In the genomic region with DNA sequence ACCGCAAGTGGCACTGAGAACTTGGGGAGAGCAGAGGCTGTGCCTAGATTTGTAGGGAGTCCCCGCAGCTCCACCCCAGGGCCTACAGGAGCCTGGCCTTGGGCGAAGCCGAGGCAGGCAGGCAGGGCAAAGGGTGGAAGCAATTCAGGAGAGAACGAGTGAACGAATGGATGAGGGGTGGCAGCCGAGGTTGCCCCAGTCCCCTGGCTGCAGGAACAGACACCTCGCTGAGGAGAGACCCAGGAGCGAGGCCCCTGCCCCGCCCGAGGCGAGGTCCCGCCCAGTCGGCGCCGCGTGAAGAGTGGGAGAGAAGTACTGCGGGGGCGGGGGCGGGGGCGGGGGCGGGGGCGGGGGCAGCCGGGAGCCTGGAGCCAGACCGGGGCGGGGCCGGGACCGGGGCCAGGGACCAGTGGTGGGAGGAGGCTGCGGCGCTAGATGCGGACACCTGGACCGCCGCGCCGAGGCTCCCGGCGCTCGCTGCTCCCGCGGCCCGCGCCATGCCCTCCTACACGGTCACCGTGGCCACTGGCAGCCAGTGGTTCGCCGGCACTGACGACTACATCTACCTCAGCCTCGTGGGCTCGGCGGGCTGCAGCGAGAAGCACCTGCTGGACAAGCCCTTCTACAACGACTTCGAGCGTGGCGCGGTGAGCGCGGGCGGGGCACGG, we compare ENCODE assay signal across 8 cellular contexts. TPM values are rescaled to one million over a fixed set of nuclear protein-coding genes. Genes with fewer than 3 reads are reported as not detected.
DNase-seq lines count a peak whose midpoint lies in the region; ATAC-seq, FAIRE-seq and TF ChIP-seq lines count a peak whose summit lies in the region.

A gene (plus strand): TSS at position 434 of the 668 bp plus-strand sequence. CDS start 64 bp downstream, at position 498.

- no peak within 1 kb of the TSS for H3K27ac Mint-ChIP-seq in nephron

- H3K36me3 ChIP-seq in esophagus muscularis mucosa: no peaks in the 10 kb centered on the region

- no peaks in the 10 kb centered on the region for H3K36me3 Mint-ChIP-seq in nephron (ENCODE audit: low read depth)

- H3K4me3 Mint-ChIP-seq in nephron: peak within 1 kb of the TSS; percentile 77 to 81 (median 80)

- 2% methylated on average over 13 of the region's 60 CpGs for WGBS in esophagus muscularis mucosa

- H3K9me3 ChIP-seq in esophagus muscularis mucosa: no peaks in the 10 kb centered on the region

- no peaks in the 10 kb centered on the region for H3K9me3 Mint-ChIP-seq in nephron

- H3K4me1 Mint-ChIP-seq in nephron: peaks cover 7% of the 10 kb centered on the region

- DNase-seq in SHP77 (lab: John Stamatoyannopoulos, UW): peak; percentile 31 to 53
- DNase-seq in SHP77 treated with DMSO at 0.1 percent for 48 hours (lab: John Stamatoyannopoulos, UW): no peak
- peak; percentile 36 for DNase-seq in NCI-H1105 (lab: John Stamatoyannopoulos, UW)
- peak; percentile 19 for DNase-seq in activated CD4-positive, alpha-beta T cell treated with anti-CD3 and anti-CD28 coated beads, Interleukin-2, amount 50 U/mL, for 1 hour
- DNase-seq in esophagus muscularis mucosa (ENCODE audit: extremely low spot score): peak; percentile 93
- no peak for DNase-seq in H54 (ENCODE audit: insufficient read length, low spot score)

- peak; percentile 40 for ATAC-seq in HG02588 (IDR thresholded peaks at IDR 0.05; ENCODE audit: unreplicated experiment)

- TF ChIP-seq POLR2A in esophagus muscularis mucosa (IDR thresholded peaks at IDR 0.05; ENCODE audit: low read depth) (no peak), H54 (IDR thresholded peaks at IDR 0.05; ENCODE audit: low read depth, low read length) (no peak)

- no peak for TF ChIP-seq EP300 in esophagus muscularis mucosa (IDR thresholded peaks at IDR 0.05)

- intact Hi-C loops in esophagus muscularis mucosa (cut with DNase I): no loop called here

- H3K27me3 ChIP-seq in esophagus muscularis mucosa: peaks cover 0 to 59% (median 12%) of the 10 kb centered on the region in 4 donors

- TF ChIP-seq CTCF in esophagus muscularis mucosa (IDR thresholded peaks at IDR 0.05) (no peak), nephron (IDR thresholded peaks at IDR 0.05; ENCODE audit: unreplicated experiment in 3 of 3) (no peak)

- peak within 1 kb of the TSS; percentile 51 to 62 (median 54) for H3K4me3 ChIP-seq in esophagus muscularis mucosa

- H3K4me1 ChIP-seq in esophagus muscularis mucosa: peaks cover 16 to 26% (median 23%) of the 10 kb centered on the region in 4 donors

- peaks cover 94% of the 10 kb centered on the region for H3K27me3 Mint-ChIP-seq in nephron (ENCODE audit: low read depth)

- no peak for FAIRE-seq in H54 (lab: Jason Lieb, UNC)

- H3K27ac ChIP-seq in esophagus muscularis mucosa (replicated peaks in 1 of 4): peak within 1 kb of the TSS in 3 of 4 donors; percentile 45 to 60 (median 58)

RNA-seq across cellular contexts. Expression of the gene that starts here (rescaled TPM):
- total RNA-seq in esophagus muscularis mucosa: 10 to 100 TPM; 14.2 to 48.5 (median 21.2) TPM

Comparison
In these comparisons a context has a peak if more than half of its experiments do, and no peak if none do; other contexts are left out.
1. DNase-seq: peak in SHP77 (2 of 2), NCI-H1105 (single experiment), activated CD4-positive, alpha-beta T cell treated with anti-CD3 and anti-CD28 coated beads, Interleukin-2, amount 50 U/mL, for 1 hour (single experiment) and esophagus muscularis mucosa (single experiment); none in SHP77 treated with DMSO at 0.1 percent for 48 hours (single experiment) and H54 (single experiment).